ENCODE assay signal across 8 cellular contexts in genomic region chr5:62306494-62307363, GRCh38. TPM values are rescaled to one million over a fixed set of nuclear protein-coding genes. Genes with fewer than 3 reads are reported as not detected.
DNase-seq lines count a peak whose midpoint lies in the region; ATAC-seq lines count a peak whose summit lies in the region.

No MANE protein-coding gene starts in this region.

- H3K36me3 ChIP-seq in esophagus (ENCODE audit: control insufficient read depth in 2 of 2, insufficient read depth in 2 of 2, low read length in 1 of 2) (no peaks in the 10 kb centered on the region), muscle layer of duodenum (ENCODE audit: control insufficient read depth in 1 of 2, insufficient read depth in 2 of 2, low read length in 2 of 2) (no peaks in the 10 kb centered on the region)

- DNase-seq in NCI-H524 (lab: John Stamatoyannopoulos, UW) (peak; percentile 3 to 22), NCI-H524 treated with DMSO at 0.1 percent for 48 hours (lab: John Stamatoyannopoulos, UW) (no peak), NCI-H748 treated with DMSO at 0.1 percent for 48 hours (lab: John Stamatoyannopoulos, UW) (peak; percentile 40), activated T-cell treated with anti-CD3 and anti-CD28 coated beads for 48 hours (ENCODE audit: low read depth) (peak; percentile 53)
- DNase-seq in stimulated activated CD8-positive, alpha-beta memory T cell treated with anti-CD3 and anti-CD28 coated beads, Interleukin-7, amount 100 ng/mL, for 48 hours (ENCODE audit: extremely low read depth in 1 of 2, low read depth in 1 of 2) = peak; percentile 31 to 42

- ATAC-seq in HG02884 (IDR thresholded peaks at IDR 0.05; ENCODE audit: unreplicated experiment) = peak; percentile 12

- no peaks in the 10 kb centered on the region for H3K27me3 ChIP-seq in esophagus (ENCODE audit: control insufficient read depth in 1 of 2, insufficient read depth in 2 of 2, low read length in 2 of 2)
- no peaks in the 10 kb centered on the region for H3K27me3 ChIP-seq in muscle layer of duodenum (ENCODE audit: low read depth, low read length)

- peak overlapping the region; percentile 92 to 95 for H3K27ac ChIP-seq in esophagus (ENCODE audit: low read depth in 2 of 2, low read length in 1 of 2)
- peak overlapping the region; percentile 64 for H3K27ac ChIP-seq in muscle layer of duodenum (ENCODE audit: low read length)

- H3K9me3 ChIP-seq in esophagus (ENCODE audit: control insufficient read depth in 2 of 2, insufficient read depth in 1 of 2, low read depth in 1 of 2, low read length in 1 of 2) = no peaks in the 10 kb centered on the region
- H3K9me3 ChIP-seq in muscle layer of duodenum (ENCODE audit: control insufficient read depth in 1 of 2, low read length in 2 of 2) = no peaks in the 10 kb centered on the region

- 0% methylated on average over 44 to 71 of the region's 71 CpGs for WGBS in esophagus, 2 donors

- H3K4me1 ChIP-seq in esophagus (ENCODE audit: control insufficient read depth in 2 of 2, insufficient read depth in 2 of 2, low read length in 1 of 2) = peaks cover 2 to 8% of the 10 kb centered on the region in 2 donors
- peaks cover 0 to 7% of the 10 kb centered on the region in 2 donors for H3K4me1 ChIP-seq in muscle layer of duodenum (ENCODE audit: control insufficient read depth in 1 of 2, insufficient read depth in 2 of 2, low read length in 2 of 2)

- H3K4me3 ChIP-seq in esophagus (ENCODE audit: low read depth in 1 of 2, low read length in 2 of 2) (peak overlapping the region; percentile 91 to 100), muscle layer of duodenum (ENCODE audit: low read depth in 1 of 2, low read length in 2 of 2) (peak overlapping the region; percentile 81 to 87)

RNA-seq across cellular contexts. Expression of gene KIF2A, which starts 0.7 kb away (rescaled TPM):
- 1 to 10 TPM; 3.3 to 6.2 TPM for polyA plus RNA-seq in esophagus
